Comparison of ENCODE assay signal across 1 cellular context in the genomic region with DNA sequence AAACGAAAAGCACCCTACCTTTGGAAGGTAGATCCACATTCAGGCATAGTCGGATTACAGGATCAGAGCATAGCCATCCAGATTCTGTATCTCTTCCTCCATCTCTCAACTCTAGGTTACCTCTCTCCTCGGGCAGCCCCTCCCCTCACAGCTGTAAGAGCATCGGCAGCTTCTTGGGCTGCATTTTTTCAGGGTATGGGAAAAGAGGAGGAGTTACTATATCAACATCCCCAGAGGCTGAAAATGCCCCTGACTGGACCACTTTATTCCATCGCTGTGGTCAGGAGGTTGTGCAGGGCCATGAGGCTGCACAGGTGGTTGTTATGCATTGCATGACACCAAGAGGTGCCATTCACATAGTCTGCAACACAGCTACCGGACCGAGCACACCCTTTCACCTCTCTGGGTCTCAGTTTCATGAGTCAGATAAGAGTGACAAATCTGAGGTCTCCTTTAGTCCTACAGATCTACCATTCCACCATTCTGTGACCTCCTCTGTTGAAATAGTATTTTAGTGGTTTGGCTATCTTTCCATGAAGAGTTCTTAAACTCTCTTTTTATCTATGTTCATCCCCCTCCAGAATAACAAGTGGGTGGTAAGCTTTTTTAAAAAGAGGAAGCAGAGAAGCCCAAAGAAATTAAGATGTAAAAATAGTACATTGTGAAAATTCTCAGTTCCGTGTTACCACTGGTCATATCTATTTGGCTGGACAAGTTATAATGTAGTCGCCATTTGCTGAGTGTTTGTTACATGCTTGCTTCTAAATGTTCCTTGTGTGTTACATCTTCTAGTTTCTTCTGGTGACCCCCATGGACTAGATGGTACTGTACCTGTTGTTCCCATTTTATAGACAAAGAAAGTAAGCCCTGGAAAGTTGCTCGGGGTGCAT.
TF ChIP-seq lines count a peak whose summit lies in the region.

No MANE protein-coding gene starts in this region.

TF ChIP-seq in GM12878, 131 proteins besides CTCF, POLR2A, EP300 and RAD21 (continued from another document and continues in another):
- TF ChIP-seq HDAC2 (IDR thresholded peaks at IDR 0.05) = peak; percentile 85
- TF ChIP-seq ZNF24 (IDR thresholded peaks at IDR 0.05) = peak; percentile 31; the same call in 1 of the 2 replicates
- TF ChIP-seq, protein P1, sequence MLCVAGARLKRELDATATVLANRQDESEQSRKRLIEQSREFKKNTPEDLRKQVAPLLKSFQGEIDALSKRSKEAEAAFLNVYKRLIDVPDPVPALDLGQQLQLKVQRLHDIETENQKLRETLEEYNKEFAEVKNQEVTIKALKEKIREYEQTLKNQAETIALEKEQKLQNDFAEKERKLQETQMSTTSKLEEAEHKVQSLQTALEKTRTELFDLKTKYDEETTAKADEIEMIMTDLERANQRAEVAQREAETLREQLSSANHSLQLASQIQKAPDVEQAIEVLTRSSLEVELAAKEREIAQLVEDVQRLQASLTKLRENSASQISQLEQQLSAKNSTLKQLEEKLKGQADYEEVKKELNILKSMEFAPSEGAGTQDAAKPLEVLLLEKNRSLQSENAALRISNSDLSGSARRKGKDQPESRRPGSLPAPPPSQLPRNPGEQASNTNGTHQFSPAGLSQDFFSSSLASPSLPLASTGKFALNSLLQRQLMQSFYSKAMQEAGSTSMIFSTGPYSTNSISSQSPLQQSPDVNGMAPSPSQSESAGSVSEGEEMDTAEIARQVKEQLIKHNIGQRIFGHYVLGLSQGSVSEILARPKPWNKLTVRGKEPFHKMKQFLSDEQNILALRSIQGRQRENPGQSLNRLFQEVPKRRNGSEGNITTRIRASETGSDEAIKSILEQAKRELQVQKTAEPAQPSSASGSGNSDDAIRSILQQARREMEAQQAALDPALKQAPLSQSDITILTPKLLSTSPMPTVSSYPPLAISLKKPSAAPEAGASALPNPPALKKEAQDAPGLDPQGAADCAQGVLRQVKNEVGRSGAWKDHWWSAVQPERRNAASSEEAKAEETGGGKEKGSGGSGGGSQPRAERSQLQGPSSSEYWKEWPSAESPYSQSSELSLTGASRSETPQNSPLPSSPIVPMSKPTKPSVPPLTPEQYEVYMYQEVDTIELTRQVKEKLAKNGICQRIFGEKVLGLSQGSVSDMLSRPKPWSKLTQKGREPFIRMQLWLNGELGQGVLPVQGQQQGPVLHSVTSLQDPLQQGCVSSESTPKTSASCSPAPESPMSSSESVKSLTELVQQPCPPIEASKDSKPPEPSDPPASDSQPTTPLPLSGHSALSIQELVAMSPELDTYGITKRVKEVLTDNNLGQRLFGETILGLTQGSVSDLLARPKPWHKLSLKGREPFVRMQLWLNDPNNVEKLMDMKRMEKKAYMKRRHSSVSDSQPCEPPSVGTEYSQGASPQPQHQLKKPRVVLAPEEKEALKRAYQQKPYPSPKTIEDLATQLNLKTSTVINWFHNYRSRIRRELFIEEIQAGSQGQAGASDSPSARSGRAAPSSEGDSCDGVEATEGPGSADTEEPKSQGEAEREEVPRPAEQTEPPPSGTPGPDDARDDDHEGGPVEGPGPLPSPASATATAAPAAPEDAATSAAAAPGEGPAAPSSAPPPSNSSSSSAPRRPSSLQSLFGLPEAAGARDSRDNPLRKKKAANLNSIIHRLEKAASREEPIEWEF (IDR thresholded peaks at IDR 0.05; ENCODE audit: insufficient replicate concordance, low read depth, low read length) = peak; percentile 75
- no peak for TF ChIP-seq RBBP5 (conservative IDR thresholded peaks at IDR 0.05)
- TF ChIP-seq, protein P2, sequence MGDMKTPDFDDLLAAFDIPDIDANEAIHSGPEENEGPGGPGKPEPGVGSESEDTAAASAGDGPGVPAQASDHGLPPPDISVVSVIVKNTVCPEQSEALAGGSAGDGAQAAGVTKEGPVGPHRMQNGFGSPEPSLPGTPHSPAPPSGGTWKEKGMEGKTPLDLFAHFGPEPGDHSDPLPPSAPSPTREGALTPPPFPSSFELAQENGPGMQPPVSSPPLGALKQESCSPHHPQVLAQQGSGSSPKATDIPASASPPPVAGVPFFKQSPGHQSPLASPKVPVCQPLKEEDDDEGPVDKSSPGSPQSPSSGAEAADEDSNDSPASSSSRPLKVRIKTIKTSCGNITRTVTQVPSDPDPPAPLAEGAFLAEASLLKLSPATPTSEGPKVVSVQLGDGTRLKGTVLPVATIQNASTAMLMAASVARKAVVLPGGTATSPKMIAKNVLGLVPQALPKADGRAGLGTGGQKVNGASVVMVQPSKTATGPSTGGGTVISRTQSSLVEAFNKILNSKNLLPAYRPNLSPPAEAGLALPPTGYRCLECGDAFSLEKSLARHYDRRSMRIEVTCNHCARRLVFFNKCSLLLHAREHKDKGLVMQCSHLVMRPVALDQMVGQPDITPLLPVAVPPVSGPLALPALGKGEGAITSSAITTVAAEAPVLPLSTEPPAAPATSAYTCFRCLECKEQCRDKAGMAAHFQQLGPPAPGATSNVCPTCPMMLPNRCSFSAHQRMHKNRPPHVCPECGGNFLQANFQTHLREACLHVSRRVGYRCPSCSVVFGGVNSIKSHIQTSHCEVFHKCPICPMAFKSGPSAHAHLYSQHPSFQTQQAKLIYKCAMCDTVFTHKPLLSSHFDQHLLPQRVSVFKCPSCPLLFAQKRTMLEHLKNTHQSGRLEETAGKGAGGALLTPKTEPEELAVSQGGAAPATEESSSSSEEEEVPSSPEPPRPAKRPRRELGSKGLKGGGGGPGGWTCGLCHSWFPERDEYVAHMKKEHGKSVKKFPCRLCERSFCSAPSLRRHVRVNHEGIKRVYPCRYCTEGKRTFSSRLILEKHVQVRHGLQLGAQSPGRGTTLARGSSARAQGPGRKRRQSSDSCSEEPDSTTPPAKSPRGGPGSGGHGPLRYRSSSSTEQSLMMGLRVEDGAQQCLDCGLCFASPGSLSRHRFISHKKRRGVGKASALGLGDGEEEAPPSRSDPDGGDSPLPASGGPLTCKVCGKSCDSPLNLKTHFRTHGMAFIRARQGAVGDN (IDR thresholded peaks at IDR 0.05) = peak; percentile 43
- peak in 1 of 2 experiments; percentile 34; a peak in 1 of 4 replicates for TF ChIP-seq ETV6 (conservative IDR thresholded peaks at IDR 0.05 in 1 of 2, IDR thresholded peaks at IDR 0.05 in 1 of 2; ENCODE audit: borderline replicate concordance in 1 of 2, low read depth in 1 of 2)
- no peak for TF ChIP-seq SUZ12 (IDR thresholded peaks at IDR 0.05; ENCODE audit: unreplicated experiment)
- TF ChIP-seq, protein P3, sequence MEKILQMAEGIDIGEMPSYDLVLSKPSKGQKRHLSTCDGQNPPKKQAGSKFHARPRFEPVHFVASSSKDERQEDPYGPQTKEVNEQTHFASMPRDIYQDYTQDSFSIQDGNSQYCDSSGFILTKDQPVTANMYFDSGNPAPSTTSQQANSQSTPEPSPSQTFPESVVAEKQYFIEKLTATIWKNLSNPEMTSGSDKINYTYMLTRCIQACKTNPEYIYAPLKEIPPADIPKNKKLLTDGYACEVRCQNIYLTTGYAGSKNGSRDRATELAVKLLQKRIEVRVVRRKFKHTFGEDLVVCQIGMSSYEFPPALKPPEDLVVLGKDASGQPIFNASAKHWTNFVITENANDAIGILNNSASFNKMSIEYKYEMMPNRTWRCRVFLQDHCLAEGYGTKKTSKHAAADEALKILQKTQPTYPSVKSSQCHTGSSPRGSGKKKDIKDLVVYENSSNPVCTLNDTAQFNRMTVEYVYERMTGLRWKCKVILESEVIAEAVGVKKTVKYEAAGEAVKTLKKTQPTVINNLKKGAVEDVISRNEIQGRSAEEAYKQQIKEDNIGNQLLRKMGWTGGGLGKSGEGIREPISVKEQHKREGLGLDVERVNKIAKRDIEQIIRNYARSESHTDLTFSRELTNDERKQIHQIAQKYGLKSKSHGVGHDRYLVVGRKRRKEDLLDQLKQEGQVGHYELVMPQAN (conservative IDR thresholded peaks at IDR 0.05) = peak; percentile 13; the same call in 1 of the 2 replicates
- TF ChIP-seq YY1 (IDR thresholded peaks at IDR 0.05; ENCODE audit: low read depth, low read length) = peak; percentile 77
- TF ChIP-seq JUNB (IDR thresholded peaks at IDR 0.05) = no peak
- TF ChIP-seq TBL1XR1 (IDR thresholded peaks at IDR 0.05; ENCODE audit: low read depth, low read length) = peak; percentile 90
- no peak for TF ChIP-seq RFX5 (IDR thresholded peaks at IDR 0.05; ENCODE audit: low read depth, low read length)
- TF ChIP-seq GABPA (IDR thresholded peaks at IDR 0.05; ENCODE audit: low read depth) = no peak
- no peak for TF ChIP-seq SIX5 (IDR thresholded peaks at IDR 0.05; ENCODE audit: low read depth, low read length, severe bottlenecking)
- TF ChIP-seq MEF2A (IDR thresholded peaks at IDR 0.05; ENCODE audit: insufficient read depth, low read depth, low read length) = peak; percentile 97
- TF ChIP-seq ZNF384 (IDR thresholded peaks at IDR 0.05; ENCODE audit: borderline replicate concordance, low read depth, low read length) = peak; percentile 7; the same call in 1 of the 2 replicates
- no peak; the same call in 1 of the 2 replicates for TF ChIP-seq FOXK2 (IDR thresholded peaks at IDR 0.05)
- TF ChIP-seq, protein P4, sequence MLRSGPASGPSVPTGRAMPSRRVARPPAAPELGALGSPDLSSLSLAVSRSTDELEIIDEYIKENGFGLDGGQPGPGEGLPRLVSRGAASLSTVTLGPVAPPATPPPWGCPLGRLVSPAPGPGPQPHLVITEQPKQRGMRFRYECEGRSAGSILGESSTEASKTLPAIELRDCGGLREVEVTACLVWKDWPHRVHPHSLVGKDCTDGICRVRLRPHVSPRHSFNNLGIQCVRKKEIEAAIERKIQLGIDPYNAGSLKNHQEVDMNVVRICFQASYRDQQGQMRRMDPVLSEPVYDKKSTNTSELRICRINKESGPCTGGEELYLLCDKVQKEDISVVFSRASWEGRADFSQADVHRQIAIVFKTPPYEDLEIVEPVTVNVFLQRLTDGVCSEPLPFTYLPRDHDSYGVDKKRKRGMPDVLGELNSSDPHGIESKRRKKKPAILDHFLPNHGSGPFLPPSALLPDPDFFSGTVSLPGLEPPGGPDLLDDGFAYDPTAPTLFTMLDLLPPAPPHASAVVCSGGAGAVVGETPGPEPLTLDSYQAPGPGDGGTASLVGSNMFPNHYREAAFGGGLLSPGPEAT (IDR thresholded peaks at IDR 0.05; ENCODE audit: low read depth) = peak; percentile 88
- TF ChIP-seq NR2F1 (conservative IDR thresholded peaks at IDR 0.05) = peak; percentile 97
- peak; percentile 39; the same call in 1 of the 2 replicates for TF ChIP-seq BMI1 (IDR thresholded peaks at IDR 0.05; ENCODE audit: borderline replicate concordance)
- TF ChIP-seq, protein P5, sequence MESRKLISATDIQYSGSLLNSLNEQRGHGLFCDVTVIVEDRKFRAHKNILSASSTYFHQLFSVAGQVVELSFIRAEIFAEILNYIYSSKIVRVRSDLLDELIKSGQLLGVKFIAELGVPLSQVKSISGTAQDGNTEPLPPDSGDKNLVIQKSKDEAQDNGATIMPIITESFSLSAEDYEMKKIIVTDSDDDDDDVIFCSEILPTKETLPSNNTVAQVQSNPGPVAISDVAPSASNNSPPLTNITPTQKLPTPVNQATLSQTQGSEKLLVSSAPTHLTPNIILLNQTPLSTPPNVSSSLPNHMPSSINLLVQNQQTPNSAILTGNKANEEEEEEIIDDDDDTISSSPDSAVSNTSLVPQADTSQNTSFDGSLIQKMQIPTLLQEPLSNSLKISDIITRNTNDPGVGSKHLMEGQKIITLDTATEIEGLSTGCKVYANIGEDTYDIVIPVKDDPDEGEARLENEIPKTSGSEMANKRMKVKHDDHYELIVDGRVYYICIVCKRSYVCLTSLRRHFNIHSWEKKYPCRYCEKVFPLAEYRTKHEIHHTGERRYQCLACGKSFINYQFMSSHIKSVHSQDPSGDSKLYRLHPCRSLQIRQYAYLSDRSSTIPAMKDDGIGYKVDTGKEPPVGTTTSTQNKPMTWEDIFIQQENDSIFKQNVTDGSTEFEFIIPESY (IDR thresholded peaks at IDR 0.05) = no peak
- TF ChIP-seq MXI1 (IDR thresholded peaks at IDR 0.05; ENCODE audit: low read depth, low read length) = peak; percentile 45; the same call in 1 of the 2 replicates
- TF ChIP-seq CBFB (IDR thresholded peaks at IDR 0.05; ENCODE audit: low read depth) = peak; percentile 76
- TF ChIP-seq SMAD5 (IDR thresholded peaks at IDR 0.05; ENCODE audit: low read depth) = peak; percentile 85
- 0 out of 4 replicates have a peak, but pooled peaks of 1 of the 2 experiments have one; percentile 28 for TF ChIP-seq SRF (IDR thresholded peaks at IDR 0.05; ENCODE audit: low read depth in 2 of 2, low read length in 2 of 2)
- peak; percentile 36; the same call in 1 of the 2 replicates for TF ChIP-seq RAD51 (IDR thresholded peaks at IDR 0.05)
- peak; percentile 74; the same call in 1 of the 2 replicates for TF ChIP-seq POLR2AphosphoS2 (IDR thresholded peaks at IDR 0.05; ENCODE audit: low read depth, low read length)
- TF ChIP-seq IKZF2 (IDR thresholded peaks at IDR 0.05) = peak; percentile 89 to 95
- 0 out of 2 replicates have a peak, but pooled peaks have one; percentile 63 for TF ChIP-seq WRNIP1 (IDR thresholded peaks at IDR 0.05; ENCODE audit: borderline replicate concordance, low read depth, low read length)
- peak; percentile 69; the same call in 1 of the 2 replicates for TF ChIP-seq TAF1 (IDR thresholded peaks at IDR 0.05; ENCODE audit: borderline replicate concordance, low read depth, low read length)
- TF ChIP-seq, protein P6, sequence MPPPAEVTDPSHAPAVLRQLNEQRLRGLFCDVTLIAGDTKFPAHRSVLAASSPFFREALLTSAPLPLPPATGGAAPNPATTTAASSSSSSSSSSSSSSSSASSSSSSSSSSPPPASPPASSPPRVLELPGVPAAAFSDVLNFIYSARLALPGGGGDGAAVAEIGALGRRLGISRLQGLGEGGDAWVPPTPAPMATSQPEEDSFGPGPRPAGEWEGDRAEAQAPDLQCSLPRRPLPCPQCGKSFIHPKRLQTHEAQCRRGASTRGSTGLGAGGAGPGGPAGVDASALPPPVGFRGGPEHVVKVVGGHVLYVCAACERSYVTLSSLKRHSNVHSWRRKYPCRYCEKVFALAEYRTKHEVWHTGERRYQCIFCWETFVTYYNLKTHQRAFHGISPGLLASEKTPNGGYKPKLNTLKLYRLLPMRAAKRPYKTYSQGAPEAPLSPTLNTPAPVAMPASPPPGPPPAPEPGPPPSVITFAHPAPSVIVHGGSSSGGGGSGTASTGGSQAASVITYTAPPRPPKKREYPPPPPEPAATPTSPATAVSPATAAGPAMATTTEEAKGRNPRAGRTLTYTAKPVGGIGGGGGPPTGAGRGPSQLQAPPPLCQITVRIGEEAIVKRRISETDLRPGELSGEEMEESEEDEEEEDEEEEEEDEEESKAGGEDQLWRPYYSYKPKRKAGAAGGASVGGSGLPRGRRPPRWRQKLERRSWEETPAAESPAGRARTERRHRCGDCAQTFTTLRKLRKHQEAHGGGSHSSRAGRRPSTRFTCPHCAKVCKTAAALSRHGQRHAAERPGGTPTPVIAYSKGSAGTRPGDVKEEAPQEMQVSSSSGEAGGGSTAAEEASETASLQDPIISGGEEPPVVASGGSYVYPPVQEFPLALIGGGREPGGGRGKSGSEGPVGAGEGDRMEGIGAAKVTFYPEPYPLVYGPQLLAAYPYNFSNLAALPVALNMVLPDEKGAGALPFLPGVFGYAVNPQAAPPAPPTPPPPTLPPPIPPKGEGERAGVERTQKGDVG (CRISPR knock-in tag; IDR thresholded peaks at IDR 0.05) = 0 out of 2 replicates have a peak, but pooled peaks have one; percentile 40
- TF ChIP-seq PML (IDR thresholded peaks at IDR 0.05; ENCODE audit: low read length) = no peak
- TF ChIP-seq ASH2L (IDR thresholded peaks at IDR 0.05; ENCODE audit: borderline replicate concordance, low read depth) = peak; percentile 77; the same call in 1 of the 2 replicates
- TF ChIP-seq, protein P7, sequence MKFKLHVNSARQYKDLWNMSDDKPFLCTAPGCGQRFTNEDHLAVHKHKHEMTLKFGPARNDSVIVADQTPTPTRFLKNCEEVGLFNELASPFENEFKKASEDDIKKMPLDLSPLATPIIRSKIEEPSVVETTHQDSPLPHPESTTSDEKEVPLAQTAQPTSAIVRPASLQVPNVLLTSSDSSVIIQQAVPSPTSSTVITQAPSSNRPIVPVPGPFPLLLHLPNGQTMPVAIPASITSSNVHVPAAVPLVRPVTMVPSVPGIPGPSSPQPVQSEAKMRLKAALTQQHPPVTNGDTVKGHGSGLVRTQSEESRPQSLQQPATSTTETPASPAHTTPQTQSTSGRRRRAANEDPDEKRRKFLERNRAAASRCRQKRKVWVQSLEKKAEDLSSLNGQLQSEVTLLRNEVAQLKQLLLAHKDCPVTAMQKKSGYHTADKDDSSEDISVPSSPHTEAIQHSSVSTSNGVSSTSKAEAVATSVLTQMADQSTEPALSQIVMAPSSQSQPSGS (IDR thresholded peaks at IDR 0.05; ENCODE audit: low read length) = no peak
